ENCODE assay signal across 33 cellular contexts in genomic region chr10:60309891-60310290, GRCh38.
"Had no signal": no experiment of that assay in that cellular context is flagged by ENCODE, and none has a peak within 500 bp of the region (broad histone marks: within the 10 kb centered on the region; RNA-seq: fewer than 3 reads in every experiment).

No MANE protein-coding gene starts in this region.

- ATAC-seq: activated CD8-positive, alpha-beta T cell treated with anti-CD3 and anti-CD28 coated beads for 36 hours; activated naive CD8-positive, alpha-beta T cell treated with anti-CD3 and anti-CD28 coated beads, Interleukin-2, amount 50 U/mL, for 24 hours; activated T-cell treated with anti-CD3 and anti-CD28 coated beads, Interleukin-2, amount 50 U/mL, for 72 hours had no signal

- H3K27me3 Mint-ChIP-seq: activated B cell treated with CpG ODN at 0.5 μM for 24 hours; activated CD4-positive, alpha-beta memory T cell treated with anti-CD3 and anti-CD28 coated beads for 36 hours; activated CD4-positive, alpha-beta T cell treated with anti-CD3 and anti-CD28 coated beads, Interleukin-2, amount 10 ng/mL, durations not matched to agents 24 days and 14 days; activated CD8-positive, alpha-beta T cell treated with anti-CD3 and anti-CD28 coated beads for 36 hours; activated naive CD4-positive, alpha-beta T cell treated with anti-CD3 and anti-CD28 coated beads, Interleukin-2, amount 10 ng/mL, durations not matched to agents 7 days and 5 days; activated naive CD4-positive, alpha-beta T cell treated with anti-CD3 and anti-CD28 coated beads, Interleukin-2, amount 50 U/mL, for 24 hours; activated naive CD8-positive, alpha-beta T cell; activated naive CD8-positive, alpha-beta T cell treated with anti-CD3 and anti-CD28 coated beads, Interleukin-2, amount 50 U/mL, for 24 hours; activated T-helper 17 cell treated with anti-CD3 and anti-CD28 coated beads, Interleukin-2, amount 50 U/mL, for 72 hours; brain had no signal

- H3K4me3 Mint-ChIP-seq: activated B cell treated with CpG ODN at 0.5 μM for 24 hours; activated CD4-positive, alpha-beta memory T cell treated with anti-CD3 and anti-CD28 coated beads for 36 hours; activated CD4-positive, alpha-beta T cell treated with anti-CD3 and anti-CD28 coated beads, Interleukin-2, amount 10 ng/mL, durations not matched to agents 24 days and 14 days; activated CD8-positive, alpha-beta T cell treated with anti-CD3 and anti-CD28 coated beads for 36 hours; activated naive CD4-positive, alpha-beta T cell treated with anti-CD3 and anti-CD28 coated beads, Interleukin-2, amount 10 ng/mL, durations not matched to agents 7 days and 5 days; activated naive CD4-positive, alpha-beta T cell treated with anti-CD3 and anti-CD28 coated beads, Interleukin-2, amount 50 U/mL, for 24 hours; activated naive CD8-positive, alpha-beta T cell; activated naive CD8-positive, alpha-beta T cell treated with anti-CD3 and anti-CD28 coated beads, Interleukin-2, amount 10 ng/mL, durations not matched to agents 7 days and 5 days; activated naive CD8-positive, alpha-beta T cell treated with anti-CD3 and anti-CD28 coated beads, Interleukin-2, amount 50 U/mL, for 24 hours; activated T-cell treated with anti-CD3 and anti-CD28 coated beads, Interleukin-2, amount 50 U/mL, for 4 hours; activated T-cell treated with anti-CD3 and anti-CD28 coated beads, Interleukin-2, amount 50 U/mL, for 72 hours; activated T-helper 1 cell treated with anti-CD3 and anti-CD28 coated beads, Interleukin-12 subunit alpha, Interleukin-12 subunit beta, Interleukin-2, Interleukin-4 antibody, amounts not matched to agents 30 ng/mL and 10 ng/mL and 1 ng/mL, durations not matched to agents 14 hours and 24 hours and 36 hours; activated T-helper 17 cell treated with anti-CD3 and anti-CD28 coated beads, Interleukin-2, amount 50 U/mL, for 72 hours; brain; T-helper 1 cell treated with Interleukin-12 subunit alpha and Interleukin-12 subunit beta and Interleukin-4 antibody, amounts not matched to agents 30 μg/mL and 1 μg/mL, for 36 hours; T-helper 2 cell treated with Interferon-gamma antibody and Interleukin-4, amounts not matched to agents 5 μg/mL and 100 μg/mL, for 36 hours had no signal

- H3K27me3 ChIP-seq: ascending aorta had no signal

- H3K27ac ChIP-seq: ascending aorta, VCaP had no signal

- H3K36me3 Mint-ChIP-seq: activated naive CD4-positive, alpha-beta T cell treated with anti-CD3 and anti-CD28 coated beads, Interleukin-2, amount 10 ng/mL, durations not matched to agents 7 days and 5 days; activated naive CD8-positive, alpha-beta T cell; activated naive CD8-positive, alpha-beta T cell treated with anti-CD3 and anti-CD28 coated beads, Interleukin-2, amount 10 ng/mL, durations not matched to agents 7 days and 5 days; brain had no signal

- DNase-seq: activated B cell treated with CpG ODN at 0.5 μM for 24 hours; activated CD4-positive, alpha-beta memory T cell treated with anti-CD3 and anti-CD28 coated beads for 36 hours; activated CD4-positive, alpha-beta T cell treated with anti-CD3 and anti-CD28 coated beads for 4 hours; activated CD4-positive, alpha-beta T cell treated with anti-CD3 and anti-CD28 coated beads, Interleukin-2, amount 10 ng/mL, durations not matched to agents 24 days and 14 days; activated CD4-positive, alpha-beta T cell treated with anti-CD3 and anti-CD28 coated beads, Interleukin-2, amount 50 U/mL, for 1 hour; activated CD4-positive, alpha-beta T cell treated with anti-CD3 and anti-CD28 coated beads, Interleukin-2, amount 50 U/mL, for 4 hours; activated CD4-positive, CD25-positive, alpha-beta regulatory T cell treated with anti-CD3 and anti-CD28 coated beads, Interleukin-2, amount 50 U/mL, for 72 hours; activated CD8-positive, alpha-beta memory T cell treated with anti-CD3 and anti-CD28 coated beads, Interleukin-2, amount 50 U/mL, for 4 hours; activated CD8-positive, alpha-beta T cell treated with anti-CD3 and anti-CD28 coated beads for 36 hours; activated gamma-delta T cell; activated naive CD4-positive, alpha-beta T cell treated with anti-CD3 and anti-CD28 coated beads, Interleukin-2, amount 10 ng/mL, durations not matched to agents 7 days and 5 days; activated naive CD4-positive, alpha-beta T cell treated with Interleukin-2 at 50 U/mL for 16 hours; activated naive CD8-positive, alpha-beta T cell treated with anti-CD3 and anti-CD28 coated beads, Interleukin-2, amount 10 ng/mL, durations not matched to agents 7 days and 5 days; activated naive CD8-positive, alpha-beta T cell treated with anti-CD3 and anti-CD28 coated beads, Interleukin-2, amount 50 U/mL, for 24 hours; activated T-cell treated with anti-CD3 and anti-CD28 coated beads for 4 hours; activated T-cell treated with anti-CD3 and anti-CD28 coated beads, Interleukin-2, amount 50 U/mL, for 1 hour; activated T-cell treated with anti-CD3 and anti-CD28 coated beads, Interleukin-2, amount 50 U/mL, for 4 hours; activated T-cell treated with anti-CD3 and anti-CD28 coated beads, Interleukin-2, amount 50 U/mL, for 72 hours; amygdala; anterior cingulate cortex; central memory CD4-positive, alpha-beta T cell; T-helper 1 cell; T-helper 2 cell; T-helper 9 cell had no signal

- H3K4me3 ChIP-seq: ascending aorta had no signal

- H3K9me3 ChIP-seq: ascending aorta had no signal

- H3K9me3 Mint-ChIP-seq: activated B cell treated with CpG ODN at 0.5 μM for 24 hours; activated CD4-positive, alpha-beta memory T cell treated with anti-CD3 and anti-CD28 coated beads for 36 hours; activated CD4-positive, alpha-beta T cell treated with anti-CD3 and anti-CD28 coated beads, Interleukin-2, amount 10 ng/mL, durations not matched to agents 24 days and 14 days; activated CD8-positive, alpha-beta T cell treated with anti-CD3 and anti-CD28 coated beads for 36 hours; activated naive CD4-positive, alpha-beta T cell treated with anti-CD3 and anti-CD28 coated beads, Interleukin-2, amount 10 ng/mL, durations not matched to agents 7 days and 5 days; activated naive CD4-positive, alpha-beta T cell treated with anti-CD3 and anti-CD28 coated beads, Interleukin-2, amount 50 U/mL, for 24 hours; activated naive CD8-positive, alpha-beta T cell treated with anti-CD3 and anti-CD28 coated beads, Interleukin-2, amount 10 ng/mL, durations not matched to agents 7 days and 5 days; activated naive CD8-positive, alpha-beta T cell treated with anti-CD3 and anti-CD28 coated beads, Interleukin-2, amount 50 U/mL, for 24 hours; activated T-cell treated with anti-CD3 and anti-CD28 coated beads, Interleukin-2, amount 50 U/mL, for 4 hours; activated T-cell treated with anti-CD3 and anti-CD28 coated beads, Interleukin-2, amount 50 U/mL, for 72 hours; activated T-helper 1 cell treated with anti-CD3 and anti-CD28 coated beads, Interleukin-12 subunit alpha, Interleukin-12 subunit beta, Interleukin-2, Interleukin-4 antibody, amounts not matched to agents 30 ng/mL and 10 ng/mL and 1 ng/mL, durations not matched to agents 14 hours and 24 hours and 36 hours; activated T-helper 17 cell treated with anti-CD3 and anti-CD28 coated beads, Interleukin-2, amount 50 U/mL, for 72 hours; T-helper 1 cell treated with Interleukin-12 subunit alpha and Interleukin-12 subunit beta and Interleukin-4 antibody, amounts not matched to agents 30 μg/mL and 1 μg/mL, for 36 hours; T-helper 2 cell treated with Interferon-gamma antibody and Interleukin-4, amounts not matched to agents 5 μg/mL and 100 μg/mL, for 36 hours had no signal

- H3K27ac Mint-ChIP-seq: activated B cell treated with CpG ODN at 0.5 μM for 24 hours; activated CD4-positive, alpha-beta memory T cell treated with anti-CD3 and anti-CD28 coated beads for 36 hours; activated CD4-positive, alpha-beta T cell treated with anti-CD3 and anti-CD28 coated beads, Interleukin-2, amount 10 ng/mL, durations not matched to agents 24 days and 14 days; activated CD8-positive, alpha-beta T cell treated with anti-CD3 and anti-CD28 coated beads for 36 hours; activated naive CD4-positive, alpha-beta T cell treated with anti-CD3 and anti-CD28 coated beads, Interleukin-2, amount 10 ng/mL, durations not matched to agents 7 days and 5 days; activated naive CD4-positive, alpha-beta T cell treated with anti-CD3 and anti-CD28 coated beads, Interleukin-2, amount 50 U/mL, for 24 hours; activated naive CD8-positive, alpha-beta T cell; activated naive CD8-positive, alpha-beta T cell treated with anti-CD3 and anti-CD28 coated beads, Interleukin-2, amount 10 ng/mL, durations not matched to agents 7 days and 5 days; activated naive CD8-positive, alpha-beta T cell treated with anti-CD3 and anti-CD28 coated beads, Interleukin-2, amount 50 U/mL, for 24 hours; activated T-cell treated with anti-CD3 and anti-CD28 coated beads, Interleukin-2, amount 50 U/mL, for 72 hours; activated T-helper 1 cell treated with anti-CD3 and anti-CD28 coated beads, Interleukin-12 subunit alpha, Interleukin-12 subunit beta, Interleukin-2, Interleukin-4 antibody, amounts not matched to agents 30 ng/mL and 10 ng/mL and 1 ng/mL, durations not matched to agents 14 hours and 24 hours and 36 hours; activated T-helper 17 cell treated with anti-CD3 and anti-CD28 coated beads, Interleukin-2, amount 50 U/mL, for 72 hours; T-helper 1 cell treated with Interleukin-12 subunit alpha and Interleukin-12 subunit beta and Interleukin-4 antibody, amounts not matched to agents 30 μg/mL and 1 μg/mL, for 36 hours; T-helper 2 cell treated with Interferon-gamma antibody and Interleukin-4, amounts not matched to agents 5 μg/mL and 100 μg/mL, for 36 hours had no signal

- H3K36me3 ChIP-seq: ascending aorta had no signal

- H3K4me1 ChIP-seq: ascending aorta had no signal

- H3K4me1 Mint-ChIP-seq: activated naive CD8-positive, alpha-beta T cell treated with anti-CD3 and anti-CD28 coated beads, Interleukin-2, amount 10 ng/mL, durations not matched to agents 7 days and 5 days had no signal
